Comparison of ENCODE assay signal across 16 cellular contexts in the genomic region with DNA sequence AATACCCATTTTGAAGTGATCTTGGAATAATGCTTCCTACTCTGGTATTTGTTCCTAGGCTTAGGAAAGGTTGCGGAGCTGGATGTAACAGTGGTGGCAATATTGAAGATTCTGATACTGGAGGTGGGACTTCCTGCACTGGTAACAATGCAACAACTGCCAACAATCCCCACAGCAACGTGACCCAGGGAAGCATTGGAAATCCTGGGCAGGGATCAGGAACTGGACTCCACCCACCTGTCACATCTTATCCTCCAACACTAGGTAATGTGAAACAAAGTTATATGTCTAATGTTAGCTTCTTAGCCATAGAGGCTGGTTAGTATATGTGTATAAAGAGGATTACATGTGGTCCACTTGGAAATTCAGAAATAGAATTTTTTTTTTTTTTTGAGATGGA.
A peak's percentile ranks its signal among the peaks of the same experiment; 100 is the strongest.
DNase-seq lines count a peak whose midpoint lies in the region; ATAC-seq and TF ChIP-seq lines count a peak whose summit lies in the region.
"Had no signal": no experiment of that assay in that cellular context is flagged by ENCODE, and none has a peak within 500 bp of the region (broad histone marks: within the 10 kb centered on the region; RNA-seq: fewer than 3 reads in every experiment).

No MANE protein-coding gene starts in this region.

- intact Hi-C loops in left ventricle myocardium inferior (cut with micrococcal nuclease) (no loop called here), cardiac septum (cut with DNase I) (no loop called here), mucosa of descending colon (cut with DNase I, micrococcal nuclease) (no loop called here)

- ATAC-seq in mucosa of descending colon, result peak; percentile 34
- ATAC-seq in activated CD8-positive, alpha-beta T cell treated with anti-CD3 and anti-CD28 coated beads, Interleukin-2, amount 10 ng/mL, durations not matched to agents 7 days and 5 days, result no peak
- ATAC-seq in HG02970 (IDR thresholded peaks at IDR 0.05; ENCODE audit: low FRiP score, unreplicated experiment), result no peak
- no peak for ATAC-seq in GM21717 (IDR thresholded peaks at IDR 0.05; ENCODE audit: unreplicated experiment)
- ATAC-seq: GM12878 had no signal

- H3K36me3 Mint-ChIP-seq in HFFc6 (ENCODE audit: low read depth), result peaks cover 27% of the 10 kb centered on the region
- peaks cover 44% of the 10 kb centered on the region for H3K36me3 Mint-ChIP-seq in activated CD8-positive, alpha-beta T cell treated with anti-CD3 and anti-CD28 coated beads, Interleukin-2, amount 10 ng/mL, durations not matched to agents 7 days and 5 days (ENCODE audit: low read depth)

- H3K4me1 ChIP-seq in left ventricle myocardium inferior, result peaks cover 9% of the 10 kb centered on the region
- no peaks in the 10 kb centered on the region for H3K4me1 ChIP-seq in mucosa of descending colon (ENCODE audit: low read depth)

- no peaks in the 10 kb centered on the region for H3K9me3 ChIP-seq in left ventricle myocardium inferior (replicated peaks)
- H3K9me3 ChIP-seq in mucosa of descending colon, result no peaks in the 10 kb centered on the region

- H3K4me1 Mint-ChIP-seq in HFFc6 (ENCODE audit: low read depth), result peaks cover 36% of the 10 kb centered on the region
- no peaks in the 10 kb centered on the region for H3K4me1 Mint-ChIP-seq in activated CD8-positive, alpha-beta T cell treated with anti-CD3 and anti-CD28 coated beads, Interleukin-2, amount 10 ng/mL, durations not matched to agents 7 days and 5 days (ENCODE audit: low read depth)
- H3K4me1 Mint-ChIP-seq: IgD-negative memory B cell had no signal

- CTCF ChIA-PET in activated CD8-positive, alpha-beta T cell treated with anti-CD3 and anti-CD28 coated beads, Interleukin-2, amount 10 ng/mL, durations not matched to agents 7 days and 5 days (lab: Charles Lee), result interaction anchor here (0.6 to 4.8 kb wide), 8 partner anchors 9 to 750 kb away, joined by 3 to 31 read pairs (median 4); no protein-coding TSS in a partner anchor

- H3K27me3 Mint-ChIP-seq in HFFc6 (ENCODE audit: insufficient read depth), result no peaks in the 10 kb centered on the region
- H3K27me3 Mint-ChIP-seq in activated CD8-positive, alpha-beta T cell treated with anti-CD3 and anti-CD28 coated beads, Interleukin-2, amount 10 ng/mL, durations not matched to agents 7 days and 5 days (ENCODE audit: low read depth), result no peaks in the 10 kb centered on the region
- H3K27me3 Mint-ChIP-seq: B cell; CD4-positive, alpha-beta T cell; IgD-negative memory B cell had no signal

- TF ChIP-seq CTCF in left ventricle myocardium inferior (IDR thresholded peaks at IDR 0.05; ENCODE audit: borderline replicate concordance) (no peak), HFFc6 (IDR thresholded peaks at IDR 0.05) (no peak), mucosa of descending colon (IDR thresholded peaks at IDR 0.05) (no peak)

- DNase-seq in left ventricle myocardium inferior (no peak), cardiac septum (ENCODE audit: low spot score) (no peak), HFFc6 (no peak), dermis blood vessel endothelial cell (peak; percentile 10), mucosa of descending colon (no peak)
- no peak for DNase-seq in activated CD8-positive, alpha-beta T cell treated with anti-CD3 and anti-CD28 coated beads, Interleukin-2, amount 10 ng/mL, durations not matched to agents 7 days and 5 days
- DNase-seq: C1 segment of cervical spinal cord; Calu3; CD4-positive, alpha-beta T cell; DMS 273 treated with DMSO at 0.1 percent for 48 hours; HCEC 1CT had no signal

- no peak overlapping the region for H3K4me3 Mint-ChIP-seq in HFFc6
- no peak overlapping the region for H3K4me3 Mint-ChIP-seq in activated CD8-positive, alpha-beta T cell treated with anti-CD3 and anti-CD28 coated beads, Interleukin-2, amount 10 ng/mL, durations not matched to agents 7 days and 5 days
- H3K4me3 Mint-ChIP-seq: B cell; CD4-positive, alpha-beta T cell; IgD-negative memory B cell had no signal

- no peaks in the 10 kb centered on the region for H3K27me3 ChIP-seq in left ventricle myocardium inferior (ENCODE audit: low read depth)

- no peaks in the 10 kb centered on the region for H3K9me3 Mint-ChIP-seq in HFFc6
- no peaks in the 10 kb centered on the region for H3K9me3 Mint-ChIP-seq in activated CD8-positive, alpha-beta T cell treated with anti-CD3 and anti-CD28 coated beads, Interleukin-2, amount 10 ng/mL, durations not matched to agents 7 days and 5 days (ENCODE audit: insufficient read depth)
- H3K9me3 Mint-ChIP-seq: CD4-positive, alpha-beta T cell; IgD-negative memory B cell had no signal

- peak overlapping the region; percentile 13; the same call in 1 of the 2 replicates for H3K27ac Mint-ChIP-seq in HFFc6
- no peak overlapping the region for H3K27ac Mint-ChIP-seq in activated CD8-positive, alpha-beta T cell treated with anti-CD3 and anti-CD28 coated beads, Interleukin-2, amount 10 ng/mL, durations not matched to agents 7 days and 5 days
- H3K27ac Mint-ChIP-seq: B cell; CD4-positive, alpha-beta T cell; IgD-negative memory B cell had no signal

- H3K4me3 ChIP-seq in left ventricle myocardium inferior, result no peak overlapping the region
- H3K4me3 ChIP-seq in mucosa of descending colon, result no peak overlapping the region
- H3K4me3 ChIP-seq: GM12878 had no signal

- peaks cover 75% of the 10 kb centered on the region for H3K36me3 ChIP-seq in left ventricle myocardium inferior
- peaks cover 8% of the 10 kb centered on the region for H3K36me3 ChIP-seq in mucosa of descending colon (ENCODE audit: low read depth)

- H3K27ac ChIP-seq in left ventricle myocardium inferior (replicated peaks), result peak overlapping the region; percentile 41

- POLR2A ChIA-PET in activated CD8-positive, alpha-beta T cell treated with anti-CD3 and anti-CD28 coated beads, Interleukin-2, amount 10 ng/mL, durations not matched to agents 7 days and 5 days (lab: Charles Lee), result no interaction called here
